ENCODE assay signal across 1 cellular context in genomic region chr16:84959045-84959576, GRCh38.
TF ChIP-seq lines count a peak whose summit lies in the region.

No MANE protein-coding gene starts in this region.

TF ChIP-seq in IMR-90, 13 proteins besides CTCF, POLR2A, EP300 and RAD21:
- no peak for TF ChIP-seq CEBPB (IDR thresholded peaks at IDR 0.05; ENCODE audit: low read depth, low read length)
- no peak for TF ChIP-seq RCOR1 (IDR thresholded peaks at IDR 0.05; ENCODE audit: insufficient replicate concordance, low read length)
- 0 out of 2 replicates have a peak, but pooled peaks have one; percentile 8 for TF ChIP-seq SMC3 (IDR thresholded peaks at IDR 0.05; ENCODE audit: low read depth, low read length)
